Comparison of ENCODE assay signal across 8 cellular contexts in the genomic region with DNA sequence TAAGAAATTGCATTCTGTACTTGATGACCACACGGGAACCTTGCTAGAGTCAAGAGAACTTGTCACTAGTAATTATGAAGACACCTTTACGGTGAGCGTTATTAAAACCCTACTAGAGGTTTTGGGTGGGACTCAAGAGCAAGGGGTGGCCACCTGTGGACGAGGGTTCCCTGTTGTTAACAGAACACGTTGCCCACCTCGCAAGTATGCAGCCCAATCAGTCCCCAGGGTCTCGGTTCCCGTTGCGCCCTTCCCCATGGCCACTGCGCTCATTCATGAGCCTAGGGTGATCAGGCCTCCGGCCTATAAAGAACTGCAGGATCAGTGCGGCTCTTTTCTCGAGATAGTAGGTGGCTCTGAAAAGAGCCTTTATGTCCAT. TPM values are rescaled to one million over a fixed set of nuclear protein-coding genes. Genes with fewer than 3 reads are reported as not detected.
DNase-seq lines count a peak whose midpoint lies in the region; ATAC-seq lines count a peak whose summit lies in the region.

No MANE protein-coding gene starts in this region.

- H3K79me2 ChIP-seq in ACC112 (ENCODE audit: control insufficient read depth, insufficient read depth, low read length, unreplicated experiment) = peaks cover 12% of the 10 kb centered on the region

- H3K27ac ChIP-seq in ACC112 (ENCODE audit: low read depth, low read length) (peak overlapping the region; percentile 72), HUES64 (ENCODE audit: low read depth, low read length) (peak overlapping the region; percentile 94), cingulate gyrus (ENCODE audit: low read depth, low read length) (peak overlapping the region; percentile 67), muscle layer of duodenum (ENCODE audit: low read length) (peak overlapping the region; percentile 54)

- peak overlapping the region; percentile 88 for H2AFZ ChIP-seq in ACC112 (ENCODE audit: low read length, unreplicated experiment)

- H3K4me1 ChIP-seq in ACC112 (ENCODE audit: control insufficient read depth, insufficient read depth, low read length, unreplicated experiment) = peaks cover 10% of the 10 kb centered on the region
- peaks cover 10% of the 10 kb centered on the region; the same call in 1 of the 2 replicates for H3K4me1 ChIP-seq in HUES64 (ENCODE audit: insufficient read depth, low read length)
- H3K4me1 ChIP-seq in muscle layer of duodenum (ENCODE audit: control insufficient read depth in 1 of 2, insufficient read depth in 2 of 2, low read length in 2 of 2) = peaks cover 0 to 28% of the 10 kb centered on the region in 2 donors

- DNase-seq in SK-N-DZ (ENCODE audit: low spot score) (no peak), AG20443 (ENCODE audit: low spot score) (no peak)
- no peak for DNase-seq in NK-92 treated with Interleukin-12 subunit alpha and Interleukin-12 subunit beta, amount 100 ng/mL, for 24 hours (lab: John Stamatoyannopoulos, UW)

- H3K36me3 ChIP-seq in ACC112 (ENCODE audit: insufficient read depth, low read length) (no peaks in the 10 kb centered on the region), HUES64 (ENCODE audit: insufficient read depth, low read length) (0 out of 2 replicates have a peak, but pooled peaks cover 2% of the 10 kb centered on the region), muscle layer of duodenum (ENCODE audit: control insufficient read depth in 1 of 2, insufficient read depth in 2 of 2, low read length in 2 of 2) (no peaks in the 10 kb centered on the region)

- under 1% methylated on average over 13 of the region's 13 CpGs for WGBS in HUES64

- H3K9me3 ChIP-seq in HUES64 (ENCODE audit: insufficient read depth, low read depth, low read length) (no peaks in the 10 kb centered on the region), muscle layer of duodenum (ENCODE audit: control insufficient read depth in 1 of 2, low read length in 2 of 2) (no peaks in the 10 kb centered on the region)

- peak; percentile 1 for ATAC-seq in GM19397 (IDR thresholded peaks at IDR 0.05; ENCODE audit: unreplicated experiment)

- H3K27me3 ChIP-seq in ACC112 (ENCODE audit: insufficient read depth, low read length) = peaks cover 13% of the 10 kb centered on the region
- H3K27me3 ChIP-seq in HUES64 (ENCODE audit: insufficient read depth, low read length) = peaks cover 9% of the 10 kb centered on the region; the same call in 1 of the 2 replicates
- H3K27me3 ChIP-seq in muscle layer of duodenum (ENCODE audit: low read depth, low read length) = peaks cover 14% of the 10 kb centered on the region

- peak overlapping the region; percentile 98 for H3K4me3 ChIP-seq in ACC112 (ENCODE audit: low read depth, low read length)
- H3K4me3 ChIP-seq in HUES64 (ENCODE audit: low read length) = peak overlapping the region; percentile 84
- peak overlapping the region; percentile 58 to 70 for H3K4me3 ChIP-seq in muscle layer of duodenum (ENCODE audit: low read depth in 1 of 2, low read length in 2 of 2)

- H3K9ac ChIP-seq in HUES64 (ENCODE audit: low read depth, low read length) = peak overlapping the region; percentile 93

RNA-seq across cellular contexts. Expression of gene RNF187, which starts 30.2 kb away (rescaled TPM):
- 32.9 TPM for polyA plus RNA-seq in HUES64 (2013, experiment 1 of 2)
- 37.1 TPM for polyA plus RNA-seq in HUES64 (2013, experiment 2 of 2)
- polyA plus RNA-seq in SK-N-DZ (2014; cell fraction: cytosol; rRNA removed) = 55.6 and 78.2 TPM in 2 replicates
- 32.7 and 54.2 TPM in 2 replicates for polyA plus RNA-seq in SK-N-DZ (2014; cell fraction: nucleus; rRNA removed)

RNA-seq across cellular contexts. Expression of gene TRIM17, which starts 40.3 kb away (rescaled TPM):
- polyA plus RNA-seq in HUES64 (2013, experiment 1 of 2) = 1.7 TPM
- 2.1 TPM for polyA plus RNA-seq in HUES64 (2013, experiment 2 of 2)
- 1.8 and 4.8 TPM in 2 replicates for polyA plus RNA-seq in SK-N-DZ (2014; cell fraction: cytosol; rRNA removed)
- polyA plus RNA-seq in SK-N-DZ (2014; cell fraction: nucleus; rRNA removed) = 10.2 and 13.3 TPM in 2 replicates

RNA-seq across cellular contexts. Expression of gene TRIM11, which starts 50.4 kb away (rescaled TPM):
- polyA plus RNA-seq in HUES64 (2013, experiment 1 of 2) = 19.2 TPM
- 17.4 TPM for polyA plus RNA-seq in HUES64 (2013, experiment 2 of 2)
- 23.7 and 32.9 TPM in 2 replicates for polyA plus RNA-seq in SK-N-DZ (2014; cell fraction: cytosol; rRNA removed)
- polyA plus RNA-seq in SK-N-DZ (2014; cell fraction: nucleus; rRNA removed) = 38.7 and 64.1 TPM in 2 replicates
